Comparison of ENCODE assay signal across 19 cellular contexts in the genomic region with DNA sequence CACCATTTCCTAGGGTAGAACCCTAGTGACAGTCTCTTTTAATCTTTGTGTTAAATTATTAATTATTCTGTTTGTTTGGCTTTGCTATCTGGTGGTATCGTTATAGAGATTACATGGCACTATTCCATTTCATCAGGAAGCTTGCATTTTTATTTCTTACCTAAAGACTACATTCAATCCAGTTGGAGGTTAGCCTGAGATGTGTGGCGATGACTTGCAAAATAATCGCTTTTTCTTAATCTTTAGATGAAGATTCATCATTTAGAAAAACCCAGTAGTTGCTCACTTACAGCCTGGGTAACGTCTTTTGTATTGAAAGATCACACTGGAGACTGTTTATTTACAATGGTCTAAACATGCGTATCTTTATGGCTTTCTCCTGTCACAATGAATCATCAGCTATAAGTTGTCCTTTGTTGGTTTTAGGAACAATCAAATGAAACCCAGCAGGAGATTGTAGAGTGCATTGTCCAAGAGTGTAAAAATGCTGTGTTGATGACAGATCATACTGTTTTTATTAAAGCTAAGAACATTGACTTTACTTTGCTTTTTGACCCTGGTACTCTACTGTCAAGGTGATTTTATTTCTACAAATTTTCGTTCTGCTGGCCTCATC.
DNase-seq lines count a peak whose midpoint lies in the region; ATAC-seq and TF ChIP-seq lines count a peak whose summit lies in the region.
"Had no signal": no experiment of that assay in that cellular context is flagged by ENCODE, and none has a peak within 500 bp of the region (broad histone marks: within the 10 kb centered on the region; RNA-seq: fewer than 3 reads in every experiment).

No MANE protein-coding gene starts in this region.

- no peak overlapping the region for H2AFZ ChIP-seq in IMR-90 (replicated peaks; ENCODE audit: low read length, poor library complexity)

- H3K14ac ChIP-seq in IMR-90 (replicated peaks; ENCODE audit: low read depth, low read length), result no peak overlapping the region

- CTCF ChIA-PET in IMR-90 (lab: Yijun Ruan, JAX), result interaction anchor here (1.1 kb wide), 1 partner anchor 1128 kb away, joined by 3 read pairs; no protein-coding TSS in a partner anchor

- H3K36me3 ChIP-seq in IMR-90 (ENCODE audit: control insufficient read depth, insufficient read depth, low read length), result no peaks in the 10 kb centered on the region
- H3K36me3 ChIP-seq: BLaER1 treated with 17β-estradiol and CSF1 and Interleukin-3, amounts not matched to agents 10 nM and 100 nM; gastrocnemius medialis had no signal

- H4K91ac ChIP-seq in IMR-90 (ENCODE audit: insufficient read depth, low read depth, low read length), result no peak overlapping the region

- intact Hi-C loops in IMR-90 (cut with micrococcal nuclease), result loop anchor here (5.0 kb wide), 1 partner anchor 132 kb away; no protein-coding TSS in a partner anchor

- H3K23ac ChIP-seq in IMR-90 (ENCODE audit: low read depth, low read length), result no peak overlapping the region

- no peak overlapping the region for H2BK20ac ChIP-seq in IMR-90 (ENCODE audit: low read depth, low read length)

- dilution Hi-C loops in IMR-90 (cut with HindIII; ENCODE audit: low sequenced_read_pairs, unreplicated experiment), result no loop called here

- H3K4me1 ChIP-seq in IMR-90 (ENCODE audit: control insufficient read depth, insufficient read depth, low read length), result no peaks in the 10 kb centered on the region

- H3K9me3 ChIP-seq in IMR-90 (ENCODE audit: control insufficient read depth, insufficient read depth, low read length), result no peaks in the 10 kb centered on the region
- H3K9me3 ChIP-seq: BLaER1 treated with 17β-estradiol and CSF1 and Interleukin-3, amounts not matched to agents 10 nM and 100 nM; gastrocnemius medialis had no signal

- no peak overlapping the region for H2AK9ac ChIP-seq in IMR-90 (replicated peaks; ENCODE audit: low read depth, low read length, poor library complexity)

- in situ Hi-C loops in IMR-90 (cut with MboI; ENCODE audit: low sequenced_read_pairs), result no loop called here

- H3K27me3 ChIP-seq in IMR-90 (ENCODE audit: control insufficient read depth, insufficient read depth, low read length), result no peaks in the 10 kb centered on the region
- H3K27me3 ChIP-seq: BLaER1 treated with 17β-estradiol and CSF1 and Interleukin-3, amounts not matched to agents 10 nM and 100 nM; gastrocnemius medialis had no signal

- no peaks in the 10 kb centered on the region for H3K79me1 ChIP-seq in IMR-90 (ENCODE audit: low read depth in 1 of 2, low read length in 2 of 2)

- no peak overlapping the region for H3K4me2 ChIP-seq in IMR-90 (ENCODE audit: low read depth, low read length)
- H3K4me2 ChIP-seq: BLaER1 treated with 17β-estradiol and CSF1 and Interleukin-3, amounts not matched to agents 10 nM and 100 nM had no signal

- no peak for TF ChIP-seq RAD21 in IMR-90 (IDR thresholded peaks at IDR 0.05; ENCODE audit: low read length)

- no peak overlapping the region for H3K9ac ChIP-seq in IMR-90 (ENCODE audit: low read depth, low read length)
- H3K9ac ChIP-seq: BLaER1 treated with 17β-estradiol and CSF1 and Interleukin-3, amounts not matched to agents 10 nM and 100 nM had no signal

- no peak for ATAC-seq in IMR-90 (ENCODE audit: low read depth)
- ATAC-seq in HG02759 (IDR thresholded peaks at IDR 0.05; ENCODE audit: unreplicated experiment), result no peak
- no peak for ATAC-seq in HG02970 (IDR thresholded peaks at IDR 0.05; ENCODE audit: low FRiP score, unreplicated experiment)
- ATAC-seq: gastrocnemius medialis; stimulated activated effector memory CD8-positive, alpha-beta T cell treated with anti-CD3 and anti-CD28 coated beads, Interleukin-12 subunit alpha, Interleukin-12 subunit beta, amount 100 ng/mL, for 72 hours had no signal

- H3K9me1 ChIP-seq in IMR-90 (ENCODE audit: insufficient read depth, low read length), result no peaks in the 10 kb centered on the region

- no peak overlapping the region for H2AK5ac ChIP-seq in IMR-90 (ENCODE audit: low read depth, low read length)

- no peak overlapping the region for H3K27ac ChIP-seq in IMR-90 (ENCODE audit: insufficient read depth, low read length)
- H3K27ac ChIP-seq: 22Rv1; BLaER1 treated with 17β-estradiol and CSF1 and Interleukin-3, amounts not matched to agents 10 nM and 100 nM; coronary artery; gastrocnemius medialis had no signal

- POLR2A ChIA-PET in IMR-90 (lab: Charles Lee; ENCODE audit: unreplicated experiment), result no interaction called here

- H2BK5ac ChIP-seq in IMR-90 (ENCODE audit: low read depth, low read length, poor library complexity, severe bottlenecking), result no peak overlapping the region

- no peaks in the 10 kb centered on the region for H4K20me1 ChIP-seq in IMR-90 (ENCODE audit: insufficient read depth, low read length)
- H4K20me1 ChIP-seq: BLaER1 treated with 17β-estradiol and CSF1 and Interleukin-3, amounts not matched to agents 10 nM and 100 nM had no signal

- DNase-seq in NCI-H510A treated with DMSO at 0.1 percent for 48 hours (lab: John Stamatoyannopoulos, UW), result peak; percentile 31
- no peak for DNase-seq in NCI-H510A (lab: John Stamatoyannopoulos, UW)
- peak; percentile 8 for DNase-seq in IMR-90
- peak; percentile 18 for DNase-seq in amniotic epithelial cell (ENCODE audit: low read depth)
- peak; percentile 19 for DNase-seq in skeletal muscle cell (ENCODE audit: low read depth)
- DNase-seq in activated CD8-positive, alpha-beta memory T cell treated with anti-CD3 and anti-CD28 coated beads for 24 hours, result no peak
- DNase-seq: activated naive CD4-positive, alpha-beta T cell treated with anti-CD3 and anti-CD28 coated beads, Interleukin-2, amount 10 ng/mL, durations not matched to agents 7 days and 5 days; DMS 273 treated with DMSO at 0.1 percent for 48 hours; gastrocnemius medialis; NCI-H1694; NCI-H446 treated with DMSO at 0.1 percent for 48 hours; SIG-M5; stimulated activated CD4-positive, alpha-beta T cell treated with anti-CD3 and anti-CD28 coated beads, Interleukin-15, amount 100 ng/mL, for 24 hours had no signal

- H2BK15ac ChIP-seq in IMR-90 (ENCODE audit: low read depth, low read length), result no peak overlapping the region

- TF ChIP-seq POLR2A in IMR-90 (IDR thresholded peaks at IDR 0.05; ENCODE audit: low read depth, low read length), result no peak

- BruUV-seq in IMR-90 (replicated peaks; lab: Mats Ljungman, UMichigan), result no TSS peak

- H3K4me3 ChIP-seq in IMR-90 (ENCODE audit: insufficient read depth, low read depth, low read length) (no peak overlapping the region), skeletal muscle cell (ENCODE audit: low read depth, low read length) (no peak overlapping the region)
- H3K4me3 ChIP-seq: BLaER1 treated with 17β-estradiol and CSF1 and Interleukin-3, amounts not matched to agents 10 nM and 100 nM; coronary artery; gastrocnemius medialis had no signal

- no peak overlapping the region for H4K8ac ChIP-seq in IMR-90 (ENCODE audit: low read depth in 2 of 2, low read length in 2 of 2)

- H3K18ac ChIP-seq in IMR-90 (ENCODE audit: low read depth, low read length), result no peak overlapping the region

- no peak for TF ChIP-seq CTCF in IMR-90 (conservative IDR thresholded peaks at IDR 0.05; ENCODE audit: low read depth, low read length)

- no peak overlapping the region for H2BK120ac ChIP-seq in IMR-90 (ENCODE audit: low read depth, low read length)

- H4K5ac ChIP-seq in IMR-90 (ENCODE audit: low read depth, low read length), result no peak overlapping the region

- H3K4ac ChIP-seq in IMR-90 (ENCODE audit: low read depth, low read length), result no peak overlapping the region

- no CpG with 5 or more reads among the region's 6 CpGs for WGBS in IMR-90 (ENCODE audit: extremely low coverage in 2 of 2, insufficient read length in 1 of 2), 2 experiments

- H3K56ac ChIP-seq in IMR-90 (ENCODE audit: extremely low read depth, insufficient read depth, low read length), result no peak overlapping the region

TF ChIP-seq in IMR-90, 13 proteins besides CTCF, POLR2A, EP300 and RAD21:
- TF ChIP-seq CEBPB (IDR thresholded peaks at IDR 0.05; ENCODE audit: low read depth, low read length) (no peak), NFE2L2 (IDR thresholded peaks at IDR 0.05; ENCODE audit: low read depth, low read length) (peak; percentile 39; the same call in 1 of the 2 replicates)

Comparison
In these comparisons a context has a peak if more than half of its experiments do, and no peak if none do; other contexts are left out.
1. DNase-seq: peak in NCI-H510A treated with DMSO at 0.1 percent for 48 hours (single experiment), IMR-90 (single experiment), amniotic epithelial cell (single experiment) and skeletal muscle cell (single experiment); none in NCI-H510A (single experiment) and activated CD8-positive, alpha-beta memory T cell treated with anti-CD3 and anti-CD28 coated beads for 24 hours (single experiment).